In genomic region chrX:106698693-106699092, GRCh38 we compare ENCODE assay signal across 20 cellular contexts.
DNase-seq lines count a peak whose midpoint lies in the region; ATAC-seq and FAIRE-seq lines count a peak whose summit lies in the region.
"Had no signal": no experiment of that assay in that cellular context is flagged by ENCODE, and none has a peak within 500 bp of the region (broad histone marks: within the 10 kb centered on the region; RNA-seq: fewer than 3 reads in every experiment).

No MANE protein-coding gene starts in this region.

- no peak for ATAC-seq in GM21619 (IDR thresholded peaks at IDR 0.05; ENCODE audit: unreplicated experiment)
- ATAC-seq: activated naive CD8-positive, alpha-beta T cell treated with anti-CD3 and anti-CD28 coated beads, Interleukin-2, amount 50 U/mL, for 24 hours; effector memory CD8-positive, alpha-beta T cell; lower lobe of right lung; naive thymus-derived CD4-positive, alpha-beta T cell had no signal

- H3K4me3 ChIP-seq in skeletal muscle cell (ENCODE audit: low read depth, low read length), result no peak overlapping the region
- H3K4me3 ChIP-seq: lower lobe of right lung had no signal

- FAIRE-seq in RCC 7860 (lab: Jason Lieb, UNC), result peak; percentile 63
- FAIRE-seq: D721Med had no signal

- DNase-seq in ELR (ENCODE audit: low read depth), result peak; percentile 47
- DNase-seq in RCC 7860 (ENCODE audit: low spot score), result peak; percentile 45
- peak; percentile 1 for DNase-seq in fibroblast of gingiva (ENCODE audit: low read depth)
- peak; percentile 15 for DNase-seq in skeletal muscle cell (ENCODE audit: low read depth)
- DNase-seq in NOMO-1 treated with DMSO at 0.1 percent for 48 hours (lab: John Stamatoyannopoulos, UW; ENCODE audit: unreplicated experiment), result no peak
- DNase-seq in globus pallidus (ENCODE audit: low spot score), result no peak
- DNase-seq: activated B cell treated with CpG ODN at 0.5 μM for 24 hours; activated naive CD8-positive, alpha-beta T cell treated with anti-CD3 and anti-CD28 coated beads, Interleukin-2, amount 50 U/mL, for 24 hours; effector memory CD8-positive, alpha-beta T cell; GOT3; lower lobe of right lung; MM.1S; naive thymus-derived CD4-positive, alpha-beta T cell; NCI-H1694 treated with DMSO at 0.1 percent for 48 hours; NCI-H510A; SIG-M5; stimulated activated CD4-positive, alpha-beta T cell treated with anti-CD3 and anti-CD28 coated beads, Interleukin-4, amount 100 ng/mL, for 24 hours; substantia nigra had no signal

Comparison
In these comparisons a context has a peak if more than half of its experiments do, and no peak if none do; other contexts are left out.
1. DNase-seq: peak in ELR (single experiment), RCC 7860 (single experiment), fibroblast of gingiva (single experiment) and skeletal muscle cell (single experiment); none in NOMO-1 treated with DMSO at 0.1 percent for 48 hours (single experiment) and globus pallidus (single experiment).